11 cellular contexts compared by ENCODE assay signal in the genomic region with DNA sequence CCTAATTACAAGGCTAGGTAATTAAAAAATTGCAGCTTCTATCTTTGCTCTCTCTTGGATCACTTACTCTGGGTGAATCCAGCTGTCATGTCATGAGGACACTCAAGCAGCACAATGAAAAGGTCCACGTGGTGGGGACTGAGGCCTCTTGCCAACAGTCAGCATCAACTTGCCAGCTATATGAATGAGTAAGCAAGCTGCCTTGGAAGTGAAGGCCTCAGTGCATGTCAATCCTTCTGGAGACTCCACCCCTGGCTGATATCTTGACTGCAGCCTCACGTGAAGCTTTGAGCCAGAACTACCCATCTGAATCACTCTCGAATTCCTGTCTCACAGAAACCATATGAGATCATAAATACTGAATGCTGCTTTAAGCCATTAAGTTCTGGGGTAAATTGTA.
DNase-seq lines count a peak whose midpoint lies in the region; ATAC-seq, FAIRE-seq and TF ChIP-seq lines count a peak whose summit lies in the region.
"Had no signal": no experiment of that assay in that cellular context is flagged by ENCODE, and none has a peak within 500 bp of the region (broad histone marks: within the 10 kb centered on the region; RNA-seq: fewer than 3 reads in every experiment).

No MANE protein-coding gene starts in this region.

- H3K79me2 ChIP-seq in smooth muscle cell (ENCODE audit: low read depth), result no peaks in the 10 kb centered on the region

- intact Hi-C loops in pancreas (cut with DNase I), result no loop called here

- H3K9me3 ChIP-seq in pancreas, result no peaks in the 10 kb centered on the region
- H3K9me3 ChIP-seq in smooth muscle cell (replicated peaks; ENCODE audit: low read depth), result no peaks in the 10 kb centered on the region

- H3K4me2 ChIP-seq in smooth muscle cell, result no peak overlapping the region

- H3F3A ChIP-seq in smooth muscle cell (ENCODE audit: low read depth), result no peaks in the 10 kb centered on the region

- no peak overlapping the region for H2AFZ ChIP-seq in smooth muscle cell (ENCODE audit: low read depth)

- no peaks in the 10 kb centered on the region for H3K27me3 ChIP-seq in pancreas
- H3K27me3 ChIP-seq in smooth muscle cell (ENCODE audit: low read depth), result no peaks in the 10 kb centered on the region

- H3K4me3 ChIP-seq in pancreas, result no peak overlapping the region
- no peak overlapping the region for H3K4me3 ChIP-seq in smooth muscle cell

- no peak overlapping the region for H3K9ac ChIP-seq in smooth muscle cell (ENCODE audit: low read depth)

- DNase-seq in A172 (ENCODE audit: low spot score) (peak; percentile 93), HT1080 (ENCODE audit: low read depth) (peak; percentile 88), amniotic epithelial cell (ENCODE audit: low read depth) (peak; percentile 74), glomerular visceral epithelial cell (ENCODE audit: extremely low spot score) (peak; percentile 90), pancreas (no peak), smooth muscle cell (lab: John Stamatoyannopoulos, UW; ENCODE audit: unreplicated experiment) (no peak)
- DNase-seq: activated T-cell treated with anti-CD3 and anti-CD28 coated beads, Interleukin-2, amount 50 U/mL, for 1 hour; NCI-H1930 had no signal

- ATAC-seq in HG03521 (IDR thresholded peaks at IDR 0.05; ENCODE audit: unreplicated experiment), result no peak
- ATAC-seq in GM21619 (IDR thresholded peaks at IDR 0.05; ENCODE audit: unreplicated experiment), result no peak
- no peak for ATAC-seq in pancreas

- WGBS in pancreas, 2 donors, result 75 to 80% methylated on average over 3 of the region's 3 CpGs
- WGBS in smooth muscle cell (ENCODE audit: low lambda C conversion rate), result 60% methylated on average over 3 of the region's 3 CpGs

- FAIRE-seq in pancreas (lab: Jason Lieb, UNC), result no peak
- FAIRE-seq: frontal cortex had no signal

- H3K36me3 ChIP-seq in pancreas, result no peaks in the 10 kb centered on the region
- no peaks in the 10 kb centered on the region for H3K36me3 ChIP-seq in smooth muscle cell (ENCODE audit: low read depth)

- no peak for TF ChIP-seq CTCF in pancreas (IDR thresholded peaks at IDR 0.05)
- no peak for TF ChIP-seq CTCF in smooth muscle cell (IDR thresholded peaks at IDR 0.05; ENCODE audit: borderline replicate concordance, insufficient read depth, poor library complexity, severe bottlenecking)

- H3K4me1 ChIP-seq in pancreas (no peaks in the 10 kb centered on the region), smooth muscle cell (ENCODE audit: low read depth) (no peaks in the 10 kb centered on the region)

- H4K20me1 ChIP-seq in smooth muscle cell (ENCODE audit: low read depth), result no peaks in the 10 kb centered on the region

- no peak overlapping the region for H3K27ac ChIP-seq in pancreas
- no peak overlapping the region for H3K27ac ChIP-seq in smooth muscle cell (ENCODE audit: low read depth)

Comparison
In these comparisons a context has a peak if more than half of its experiments do, and no peak if none do; other contexts are left out.
1. DNase-seq: peak in A172 (single experiment), HT1080 (single experiment), amniotic epithelial cell (single experiment) and glomerular visceral epithelial cell (single experiment); none in pancreas (0 of 6) and smooth muscle cell (single experiment).